Comparison of ENCODE assay signal across 1 cellular context in genomic region chr16:89687092-89687940, GRCh38.
TF ChIP-seq lines count a peak whose summit lies in the region.

No MANE protein-coding gene starts in this region.

TF ChIP-seq in HepG2, 621 proteins besides CTCF, POLR2A, EP300 and RAD21 (continued from another document):
- TF ChIP-seq PAXIP1 (CRISPR knock-in tag; conservative IDR thresholded peaks at IDR 0.05) (peak; percentile 100), ZNF446 (CRISPR knock-in tag; IDR thresholded peaks at IDR 0.05) (no peak), GMEB1 (CRISPR knock-in tag; IDR thresholded peaks at IDR 0.05; ENCODE audit: borderline replicate concordance) (peak; percentile 87), ISX (CRISPR knock-in tag; conservative IDR thresholded peaks at IDR 0.05) (peak; percentile 99), ZNF24 (IDR thresholded peaks at IDR 0.05) (no peak), MAF1 (CRISPR knock-in tag; IDR thresholded peaks at IDR 0.05; ENCODE audit: borderline replicate concordance) (peak; percentile 83; the same call in 1 of the 2 replicates), ZNF747 (CRISPR knock-in tag; IDR thresholded peaks at IDR 0.05; ENCODE audit: borderline replicate concordance) (peak; percentile 99), KLF12 (CRISPR knock-in tag; IDR thresholded peaks at IDR 0.05; ENCODE audit: borderline replicate concordance) (peak; percentile 98), ARID2 (CRISPR knock-in tag; IDR thresholded peaks at IDR 0.05; ENCODE audit: borderline replicate concordance) (peak; percentile 100), NCOA5 (CRISPR knock-in tag; IDR thresholded peaks at IDR 0.05) (0 out of 2 replicates have a peak, but pooled peaks have one; percentile 45), ZNF557 (CRISPR knock-in tag; IDR thresholded peaks at IDR 0.05) (peak; percentile 97), SAP130 (CRISPR knock-in tag; IDR thresholded peaks at IDR 0.05; ENCODE audit: low read depth) (peak; percentile 100), ZNF317 (CRISPR knock-in tag; IDR thresholded peaks at IDR 0.05) (peak; percentile 96), ZNF883 (CRISPR knock-in tag; IDR thresholded peaks at IDR 0.05; ENCODE audit: not compliant biosample characterization) (peak; percentile 99), KDM3A (CRISPR knock-in tag; IDR thresholded peaks at IDR 0.05; ENCODE audit: low read depth) (peak; percentile 98; the same call in 1 of the 2 replicates), NFAT5 (CRISPR knock-in tag; IDR thresholded peaks at IDR 0.05) (peak; percentile 94)
TF ChIP-seq in HepG2: peak in this region for 491.
